In genomic region chr1:9289090-9289534, GRCh38 we compare ENCODE assay signal across 8 cellular contexts. TPM values are rescaled to one million over a fixed set of nuclear protein-coding genes. Genes with fewer than 3 reads are reported as not detected.
DNase-seq lines count a peak whose midpoint lies in the region; ATAC-seq, FAIRE-seq and TF ChIP-seq lines count a peak whose summit lies in the region.

No MANE protein-coding gene starts in this region.

- H3K36me3 Mint-ChIP-seq in activated CD4-positive, alpha-beta T cell treated with anti-CD3 and anti-CD28 coated beads, Interleukin-2, amount 10 ng/mL, durations not matched to agents 7 days and 5 days (ENCODE audit: low read depth): peaks cover 25% of the 10 kb centered on the region
- H3K36me3 Mint-ChIP-seq in natural killer cell: peaks cover 8% of the 10 kb centered on the region

- H3K27me3 Mint-ChIP-seq in activated CD4-positive, alpha-beta T cell treated with anti-CD3 and anti-CD28 coated beads, Interleukin-2, amount 10 ng/mL, durations not matched to agents 7 days and 5 days: no peaks in the 10 kb centered on the region
- no peaks in the 10 kb centered on the region for H3K27me3 Mint-ChIP-seq in natural killer cell (ENCODE audit: low read depth in 2 of 2)

- H3K27ac Mint-ChIP-seq in activated CD4-positive, alpha-beta T cell treated with anti-CD3 and anti-CD28 coated beads, Interleukin-2, amount 10 ng/mL, durations not matched to agents 7 days and 5 days: no peak overlapping the region
- H3K27ac Mint-ChIP-seq in natural killer cell: no peak overlapping the region

- POLR2A ChIA-PET in activated CD4-positive, alpha-beta T cell treated with anti-CD3 and anti-CD28 coated beads, Interleukin-2, amount 10 ng/mL, durations not matched to agents 7 days and 5 days (lab: Charles Lee): interaction anchor here (0.6 to 0.8 kb wide), 2 partner anchors 207 to 363 kb away, joined by 4 to 5 read pairs; no protein-coding TSS in a partner anchor

- FAIRE-seq in G401.6 (lab: Jason Lieb, UNC): peak; percentile 90

- H3K4me1 Mint-ChIP-seq in activated CD4-positive, alpha-beta T cell treated with anti-CD3 and anti-CD28 coated beads, Interleukin-2, amount 10 ng/mL, durations not matched to agents 7 days and 5 days: peaks cover 37% of the 10 kb centered on the region
- peaks cover 14 to 29% of the 10 kb centered on the region in 2 donors for H3K4me1 Mint-ChIP-seq in natural killer cell

- intact Hi-C loops in natural killer cell (cut with micrococcal nuclease): loop anchor here (1.0 kb wide), 2 partner anchors 166 to 202 kb away; no protein-coding TSS in a partner anchor

- H3K9me3 Mint-ChIP-seq in activated CD4-positive, alpha-beta T cell treated with anti-CD3 and anti-CD28 coated beads, Interleukin-2, amount 10 ng/mL, durations not matched to agents 7 days and 5 days: peaks cover 41% of the 10 kb centered on the region
- H3K9me3 Mint-ChIP-seq in natural killer cell: peaks cover 5 to 8% of the 10 kb centered on the region in 2 donors

- TF ChIP-seq CTCF in natural killer cell (IDR thresholded peaks at IDR 0.05): peak; percentile 95

- CTCF ChIA-PET in activated CD4-positive, alpha-beta T cell treated with anti-CD3 and anti-CD28 coated beads, Interleukin-2, amount 10 ng/mL, durations not matched to agents 7 days and 5 days (lab: Charles Lee): interaction anchor here (0.6 to 2.8 kb wide), 29 partner anchors 9 to 333 kb away, joined by 3 to 32 read pairs (median 4); no protein-coding TSS in a partner anchor

- DNase-seq in MV-4-11 (lab: John Stamatoyannopoulos, UW) (peak; percentile 54), natural killer cell (peak; percentile 76), superior temporal gyrus (ENCODE audit: extremely low spot score) (peak; percentile 67)
- peak; percentile 87 for DNase-seq in activated CD4-positive, alpha-beta T cell treated with anti-CD3 and anti-CD28 coated beads, Interleukin-2, amount 10 ng/mL, durations not matched to agents 7 days and 5 days
- peak; percentile 82 for DNase-seq in effector CD8-positive, alpha-beta T cell (lab: John Stamatoyannopoulos, UW)

- ATAC-seq in natural killer cell (peak; percentile 32 to 56 (median 32)), GM19452 (IDR thresholded peaks at IDR 0.05; ENCODE audit: unreplicated experiment) (no peak), HG03460 (IDR thresholded peaks at IDR 0.05; ENCODE audit: unreplicated experiment) (no peak)

- H3K4me3 Mint-ChIP-seq in activated CD4-positive, alpha-beta T cell treated with anti-CD3 and anti-CD28 coated beads, Interleukin-2, amount 10 ng/mL, durations not matched to agents 7 days and 5 days: no peak overlapping the region
- H3K4me3 Mint-ChIP-seq in natural killer cell: peak overlapping the region; percentile 21

RNA-seq across cellular contexts. Expression of gene SPSB1, which starts 3.6 kb away (rescaled TPM):
- 1 to 10 TPM; 4.8 to 6.6 TPM for total RNA-seq in activated CD4-positive, alpha-beta T cell treated with anti-CD3 and anti-CD28 coated beads, Interleukin-2, amount 10 ng/mL, durations not matched to agents 7 days and 5 days
- total RNA-seq in natural killer cell: 1 to 10 TPM in 2 of 3 donors, under 1 TPM in 1; 0.82 to 3.0 (median 1.5) TPM

RNA-seq across cellular contexts. Expression of gene H6PD, which starts 54.5 kb away (rescaled TPM):
- 10 to 100 TPM; 15.1 to 15.3 TPM for total RNA-seq in activated CD4-positive, alpha-beta T cell treated with anti-CD3 and anti-CD28 coated beads, Interleukin-2, amount 10 ng/mL, durations not matched to agents 7 days and 5 days
- total RNA-seq in natural killer cell: 10 to 100 TPM; 24.3 to 37.1 (median 31.2) TPM

Comparison
In these comparisons a context has a peak if more than half of its experiments do, and no peak if none do; other contexts are left out.
1. ATAC-seq: peak in natural killer cell (3 of 3); none in GM19452 (single experiment) and HG03460 (single experiment).
2. Peak in every context shown above with its lines, with median percentiles within 50 percentile points of each other: DNase-seq.